22 cellular contexts compared by ENCODE assay signal in the genomic region with DNA sequence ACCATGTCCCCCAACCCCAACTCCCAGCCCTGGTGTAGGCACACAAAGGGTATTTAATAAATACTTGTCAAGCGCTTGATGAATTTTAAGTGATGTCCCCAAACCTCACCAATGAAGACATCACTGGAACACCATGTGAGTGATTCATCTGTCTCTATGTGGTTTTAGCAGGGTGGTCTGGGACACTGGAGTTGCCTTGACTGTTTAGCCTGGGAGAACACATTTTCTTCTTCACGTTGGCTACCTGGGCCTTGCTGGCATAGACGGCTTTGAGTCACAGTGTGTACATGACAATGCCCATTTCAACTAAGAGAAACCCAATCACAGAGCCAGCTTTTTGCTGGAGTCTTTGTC. TPM values are rescaled to one million over a fixed set of nuclear protein-coding genes. Genes with fewer than 3 reads are reported as not detected.
DNase-seq lines count a peak whose midpoint lies in the region; FAIRE-seq lines count a peak whose summit lies in the region.
"Had no signal": no experiment of that assay in that cellular context is flagged by ENCODE, and none has a peak within 500 bp of the region (broad histone marks: within the 10 kb centered on the region; RNA-seq: fewer than 3 reads in every experiment).

No MANE protein-coding gene starts in this region.

- no peak for FAIRE-seq in RCC 7860 (lab: Jason Lieb, UNC)
- FAIRE-seq: A204.1, D721Med, GM12891, GM18507 had no signal

- intact Hi-C loops in posterior vena cava (cut with DNase I), result no loop called here

- DNase-seq in activated effector memory CD4-positive, alpha-beta T cell treated with anti-CD3 and anti-CD28 coated beads, Interleukin-2, amount 50 U/mL, for 16 hours, result peak; percentile 5
- DNase-seq in activated effector memory CD4-positive, alpha-beta T cell treated with Interleukin-2 at 50 U/mL for 16 hours, result no peak
- DNase-seq in islet precursor cell, result peak; percentile 29
- peak; percentile 20 for DNase-seq in posterior vena cava (ENCODE audit: low spot score)
- DNase-seq in NCI-H774 (lab: John Stamatoyannopoulos, UW), result no peak
- no peak for DNase-seq in RCC 7860 (ENCODE audit: low spot score)
- DNase-seq: ACHN; AML-193; BE2C; CD4-positive, alpha-beta T cell; CD8-positive, alpha-beta memory T cell; DMS 273 treated with DMSO at 0.1 percent for 48 hours; DMS79 treated with DMSO at 0.1 percent for 48 hours; GF-D8; H9 had no signal

RNA-seq across cellular contexts. Expression of gene SHH, which starts 24.8 kb away (rescaled TPM):
- total RNA-seq in posterior vena cava, result not detected
- total RNA-seq: CD4-positive, alpha-beta T cell; CD8-positive, alpha-beta memory T cell; G401; GM23338; H4 had no signal

Comparison
In these comparisons a context has a peak if more than half of its experiments do, and no peak if none do; other contexts are left out.
1. DNase-seq: peak in activated effector memory CD4-positive, alpha-beta T cell treated with anti-CD3 and anti-CD28 coated beads, Interleukin-2, amount 50 U/mL, for 16 hours (single experiment), islet precursor cell (single experiment) and posterior vena cava (single experiment); none in activated effector memory CD4-positive, alpha-beta T cell treated with Interleukin-2 at 50 U/mL for 16 hours (single experiment), NCI-H774 (single experiment) and RCC 7860 (single experiment).